In the genomic region with DNA sequence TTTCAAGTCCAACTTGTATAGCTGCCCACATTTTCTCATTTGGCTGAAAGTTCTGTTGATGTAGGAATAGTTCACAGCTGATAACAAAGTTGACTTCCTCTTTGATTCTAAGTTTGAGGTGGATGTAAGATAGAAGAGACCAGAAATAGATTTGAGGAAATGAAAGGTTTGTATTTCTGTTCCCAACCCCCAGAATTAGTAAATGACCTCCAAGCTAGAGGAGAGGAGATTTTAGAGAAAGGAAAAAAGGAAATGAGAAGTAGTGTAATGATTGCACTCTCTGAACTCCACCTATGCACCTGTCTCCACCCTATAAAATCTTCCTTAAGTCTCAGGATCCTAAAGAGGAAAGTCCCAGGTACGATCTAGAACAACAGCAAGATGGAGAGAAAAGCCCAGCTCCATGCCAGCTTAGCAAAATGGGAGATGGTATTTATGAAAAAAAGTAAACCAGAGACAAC, we compare ENCODE assay signal across 11 cellular contexts.
DNase-seq lines count a peak whose midpoint lies in the region; ATAC-seq and TF ChIP-seq lines count a peak whose summit lies in the region.
"Had no signal": no experiment of that assay in that cellular context is flagged by ENCODE, and none has a peak within 500 bp of the region (broad histone marks: within the 10 kb centered on the region; RNA-seq: fewer than 3 reads in every experiment).

No MANE protein-coding gene starts in this region.

- no peaks in the 10 kb centered on the region for H3K36me3 ChIP-seq in OCI-LY3 (replicated peaks; ENCODE audit: low read depth, low read length)
- H3K36me3 ChIP-seq: Peyer's patch had no signal

- intact Hi-C loops in activated T-helper 2 cell treated with anti-CD3 and anti-CD28 coated beads, Interferon-gamma antibody, Interleukin-2, Interleukin-4, amounts not matched to agents 10 μg/mL and 5 μg/mL and 100 μg/mL, durations not matched to agents 14 hours and 24 hours and 36 hours (cut with micrococcal nuclease): no loop called here

- H3K27me3 Mint-ChIP-seq in type B pancreatic cell: peaks cover 29% of the 10 kb centered on the region
- H3K27me3 Mint-ChIP-seq in activated T-helper 2 cell treated with anti-CD3 and anti-CD28 coated beads, Interferon-gamma antibody, Interleukin-2, Interleukin-4, amounts not matched to agents 10 μg/mL and 5 μg/mL and 100 μg/mL, durations not matched to agents 14 hours and 24 hours and 36 hours (ENCODE audit: low read depth): no peaks in the 10 kb centered on the region

- DNase-seq in GM13977 (ENCODE audit: low spot score) (peak; percentile 57), GM03348 (ENCODE audit: low spot score) (no peak), NCI-H2081 (lab: John Stamatoyannopoulos, UW) (no peak), type B pancreatic cell (ENCODE audit: extremely low spot score, unreplicated experiment) (no peak)
- DNase-seq in activated T-helper 2 cell treated with anti-CD3 and anti-CD28 coated beads, Interferon-gamma antibody, Interleukin-2, Interleukin-4, amounts not matched to agents 10 μg/mL and 5 μg/mL and 100 μg/mL, durations not matched to agents 14 hours and 24 hours and 36 hours (ENCODE audit: low spot score): no peak
- DNase-seq: activated CD8-positive, alpha-beta T cell treated with anti-CD3 and anti-CD28 coated beads for 36 hours; Peyer's patch; stimulated activated naive CD8-positive, alpha-beta T cell treated with anti-CD3 and anti-CD28 coated beads, Interleukin-15, Interleukin-2, amounts not matched to agents 100 U/mL and 50 U/mL, for 24 hours had no signal

- in situ Hi-C loops in GM13977 (cut with MboI; ENCODE audit: low pct_unique_long_range_greater_than_20kb, low sequenced_read_pairs, unreplicated experiment): no loop called here

- H3K27ac ChIP-seq in OCI-LY3 (ENCODE audit: low read length): peak overlapping the region; percentile 98
- H3K27ac ChIP-seq: Peyer's patch had no signal

- TF ChIP-seq CTCF in GM13977 (IDR thresholded peaks at IDR 0.05; ENCODE audit: extremely low read depth, insufficient read depth, missing control alignments) (no peak), OCI-LY3 (IDR thresholded peaks at IDR 0.05; ENCODE audit: low read depth, low read length) (no peak), type B pancreatic cell (conservative IDR thresholded peaks at IDR 0.05) (no peak)

- no peaks in the 10 kb centered on the region for H3K27me3 ChIP-seq in OCI-LY3 (ENCODE audit: low read depth, low read length)
- H3K27me3 ChIP-seq: Peyer's patch had no signal

- no peaks in the 10 kb centered on the region for H4K20me1 ChIP-seq in OCI-LY3 (ENCODE audit: insufficient read depth, low read length)

- H3K4me1 Mint-ChIP-seq in type B pancreatic cell (ENCODE audit: unreplicated experiment): peaks cover 4% of the 10 kb centered on the region
- no peaks in the 10 kb centered on the region for H3K4me1 Mint-ChIP-seq in activated T-helper 2 cell treated with anti-CD3 and anti-CD28 coated beads, Interferon-gamma antibody, Interleukin-2, Interleukin-4, amounts not matched to agents 10 μg/mL and 5 μg/mL and 100 μg/mL, durations not matched to agents 14 hours and 24 hours and 36 hours (ENCODE audit: low read depth)

- no peaks in the 10 kb centered on the region for H3K79me2 ChIP-seq in OCI-LY3 (ENCODE audit: low read length)

- no peak overlapping the region for H2AFZ ChIP-seq in OCI-LY3 (ENCODE audit: low read depth, low read length)

- no peaks in the 10 kb centered on the region for H3K9me3 Mint-ChIP-seq in type B pancreatic cell
- no peaks in the 10 kb centered on the region for H3K9me3 Mint-ChIP-seq in activated T-helper 2 cell treated with anti-CD3 and anti-CD28 coated beads, Interferon-gamma antibody, Interleukin-2, Interleukin-4, amounts not matched to agents 10 μg/mL and 5 μg/mL and 100 μg/mL, durations not matched to agents 14 hours and 24 hours and 36 hours
- H3K9me3 Mint-ChIP-seq: activated CD8-positive, alpha-beta T cell treated with anti-CD3 and anti-CD28 coated beads for 36 hours had no signal

- H3K9ac ChIP-seq in OCI-LY3 (ENCODE audit: low read length): peak overlapping the region; percentile 79

- ATAC-seq in GM21381 (IDR thresholded peaks at IDR 0.05; ENCODE audit: unreplicated experiment) (peak; percentile 91), HG03095 (IDR thresholded peaks at IDR 0.05; ENCODE audit: unreplicated experiment) (peak; percentile 90)
- ATAC-seq: activated CD8-positive, alpha-beta T cell treated with anti-CD3 and anti-CD28 coated beads for 36 hours; stimulated activated naive CD8-positive, alpha-beta T cell treated with anti-CD3 and anti-CD28 coated beads, Interleukin-15, Interleukin-2, amounts not matched to agents 100 U/mL and 50 U/mL, for 24 hours had no signal

- no peaks in the 10 kb centered on the region for H3K9me3 ChIP-seq in OCI-LY3 (ENCODE audit: insufficient read depth, low read length)
- H3K9me3 ChIP-seq: Peyer's patch had no signal

- no peak overlapping the region for H3K27ac Mint-ChIP-seq in type B pancreatic cell
- H3K27ac Mint-ChIP-seq in activated T-helper 2 cell treated with anti-CD3 and anti-CD28 coated beads, Interferon-gamma antibody, Interleukin-2, Interleukin-4, amounts not matched to agents 10 μg/mL and 5 μg/mL and 100 μg/mL, durations not matched to agents 14 hours and 24 hours and 36 hours: no peak overlapping the region
- H3K27ac Mint-ChIP-seq: activated CD8-positive, alpha-beta T cell treated with anti-CD3 and anti-CD28 coated beads for 36 hours had no signal

- no peaks in the 10 kb centered on the region for H3K36me3 Mint-ChIP-seq in type B pancreatic cell
- H3K36me3 Mint-ChIP-seq in activated T-helper 2 cell treated with anti-CD3 and anti-CD28 coated beads, Interferon-gamma antibody, Interleukin-2, Interleukin-4, amounts not matched to agents 10 μg/mL and 5 μg/mL and 100 μg/mL, durations not matched to agents 14 hours and 24 hours and 36 hours (ENCODE audit: low read depth): no peaks in the 10 kb centered on the region

- peaks cover 79% of the 10 kb centered on the region for H3K4me1 ChIP-seq in OCI-LY3 (ENCODE audit: low read length)
- H3K4me1 ChIP-seq: Peyer's patch had no signal

- peak overlapping the region; percentile 93 for H3K4me2 ChIP-seq in OCI-LY3 (ENCODE audit: low read length)

- H3K4me3 ChIP-seq in OCI-LY3 (ENCODE audit: low read length): peak overlapping the region; percentile 64
- H3K4me3 ChIP-seq: Peyer's patch had no signal

- H3K4me3 Mint-ChIP-seq in type B pancreatic cell: no peak overlapping the region
- H3K4me3 Mint-ChIP-seq in activated T-helper 2 cell treated with anti-CD3 and anti-CD28 coated beads, Interferon-gamma antibody, Interleukin-2, Interleukin-4, amounts not matched to agents 10 μg/mL and 5 μg/mL and 100 μg/mL, durations not matched to agents 14 hours and 24 hours and 36 hours (ENCODE audit: low read depth): no peak overlapping the region
- H3K4me3 Mint-ChIP-seq: activated CD8-positive, alpha-beta T cell treated with anti-CD3 and anti-CD28 coated beads for 36 hours had no signal
